Comparison of ENCODE assay signal across 1 cellular context in the genomic region with DNA sequence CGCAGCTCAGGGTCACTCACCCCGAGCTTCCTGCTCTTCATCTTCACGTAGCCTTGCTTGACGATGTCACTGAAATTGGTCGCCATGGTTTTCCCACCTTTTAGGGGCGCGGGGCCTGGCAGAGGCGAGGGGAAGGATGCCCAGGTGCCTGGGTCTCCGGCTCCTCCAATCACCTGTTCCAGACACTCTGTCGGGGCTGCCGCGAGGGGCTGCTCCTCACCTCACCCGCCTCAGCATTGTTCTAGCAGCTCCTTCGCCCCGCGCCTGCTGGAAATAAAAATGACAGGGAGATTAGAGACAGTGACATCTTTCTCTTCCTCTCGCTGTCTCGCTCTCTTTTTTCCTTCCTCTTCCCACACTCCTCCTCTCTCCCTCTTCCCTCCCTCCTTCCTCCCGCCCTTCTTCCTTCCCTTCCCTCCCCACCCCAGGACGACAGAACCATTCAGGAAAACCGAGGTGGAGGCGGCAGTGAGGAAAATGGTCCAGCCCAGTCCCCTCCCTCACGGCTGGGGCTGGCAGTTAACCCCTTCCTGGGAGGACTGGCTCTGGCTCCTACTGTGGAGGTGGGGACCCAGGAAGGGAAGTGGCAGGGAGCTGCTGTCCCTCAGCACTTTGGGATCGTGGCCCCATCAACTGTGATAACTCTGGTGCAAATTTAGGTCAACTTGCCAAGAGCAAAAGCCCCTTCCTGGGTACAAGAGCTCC.
A peak's percentile ranks its signal among the peaks of the same experiment; 100 is the strongest.
TF ChIP-seq lines count a peak whose summit lies in the region.

No MANE protein-coding gene starts in this region.

TF ChIP-seq in H1, 55 proteins besides CTCF, POLR2A, EP300 and RAD21:
- TF ChIP-seq FOSL1 (IDR thresholded peaks at IDR 0.05; ENCODE audit: insufficient read depth, low read depth, low read length) (no peak), KDM4A (IDR thresholded peaks at IDR 0.05; ENCODE audit: low read depth, low read length, severe bottlenecking) (peak; percentile 58), SRF (IDR thresholded peaks at IDR 0.05; ENCODE audit: low read depth, low read length) (no peak), ASH2L (IDR thresholded peaks at IDR 0.05; ENCODE audit: low read length) (peak; percentile 50), EGR1 (IDR thresholded peaks at IDR 0.05; ENCODE audit: borderline replicate concordance, low read depth, low read length) (0 out of 2 replicates have a peak, but pooled peaks have one; percentile 43), KDM5A (IDR thresholded peaks at IDR 0.05; ENCODE audit: low read length) (no peak), POU5F1 (IDR thresholded peaks at IDR 0.05; ENCODE audit: low read depth, low read length) (no peak), CHD1 (IDR thresholded peaks at IDR 0.05; ENCODE audit: low read depth, low read length) (peak; percentile 78), RXRA (IDR thresholded peaks at IDR 0.05; ENCODE audit: insufficient read depth, low read depth, low read length) (no peak), JUND (IDR thresholded peaks at IDR 0.05; ENCODE audit: low read length) (peak; percentile 90), EZH2 (IDR thresholded peaks at IDR 0.05; ENCODE audit: low read depth, low read length, severe bottlenecking) (no peak), SP1 (IDR thresholded peaks at IDR 0.05; ENCODE audit: low read depth, low read length) (peak; percentile 63; the same call in 1 of the 2 replicates), SIN3A (conservative IDR thresholded peaks at IDR 0.05 in 1 of 2, IDR thresholded peaks at IDR 0.05 in 1 of 2; ENCODE audit: low read depth in 1 of 2, low read length in 2 of 2) (peak in 1 of 2 experiments; percentile 90; a peak in 1 of 4 replicates), HDAC2 (IDR thresholded peaks at IDR 0.05; ENCODE audit: borderline replicate concordance in 1 of 2, low read depth in 2 of 2, low read length in 2 of 2) (peak in 1 of 2 experiments; percentile 79; a peak in 1 of 4 replicates), CREB1 (IDR thresholded peaks at IDR 0.05) (no peak), TAF1 (IDR thresholded peaks at IDR 0.05; ENCODE audit: low read depth, low read length) (no peak)
- TF ChIP-seq, protein P1, sequence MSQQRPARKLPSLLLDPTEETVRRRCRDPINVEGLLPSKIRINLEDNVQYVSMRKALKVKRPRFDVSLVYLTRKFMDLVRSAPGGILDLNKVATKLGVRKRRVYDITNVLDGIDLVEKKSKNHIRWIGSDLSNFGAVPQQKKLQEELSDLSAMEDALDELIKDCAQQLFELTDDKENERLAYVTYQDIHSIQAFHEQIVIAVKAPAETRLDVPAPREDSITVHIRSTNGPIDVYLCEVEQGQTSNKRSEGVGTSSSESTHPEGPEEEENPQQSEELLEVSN (IDR thresholded peaks at IDR 0.05) = peak; percentile 74; the same call in 1 of the 2 replicates
TF ChIP-seq in H1: peak in this region for 9.
